ENCODE assay signal across 15 cellular contexts in genomic region chr1:24424207-24424606, GRCh38.
"Had no signal": no experiment of that assay in that cellular context is flagged by ENCODE, and none has a peak within 500 bp of the region (broad histone marks: within the 10 kb centered on the region; RNA-seq: fewer than 3 reads in every experiment).

No MANE protein-coding gene starts in this region.

- H3K27ac ChIP-seq: ascending aorta, esophagus squamous epithelium, stomach, thoracic aorta had no signal

- H3K9me3 Mint-ChIP-seq: activated naive CD8-positive, alpha-beta T cell treated with anti-CD3 and anti-CD28 coated beads, Interleukin-2, amount 10 ng/mL, durations not matched to agents 7 days and 5 days; immature natural killer cell; natural killer cell had no signal

- DNase-seq: activated CD8-positive, alpha-beta memory T cell treated with anti-CD3 and anti-CD28 coated beads for 24 hours; activated naive CD8-positive, alpha-beta T cell treated with anti-CD3 and anti-CD28 coated beads, Interleukin-2, amount 10 ng/mL, durations not matched to agents 7 days and 5 days; esophagus squamous epithelium; foreskin fibroblast; glutamatergic neuron; immature natural killer cell; left cardiac atrium; natural killer cell; right cardiac atrium; small intestine; stomach had no signal

- H3K27ac Mint-ChIP-seq: activated naive CD8-positive, alpha-beta T cell treated with anti-CD3 and anti-CD28 coated beads, Interleukin-2, amount 10 ng/mL, durations not matched to agents 7 days and 5 days; natural killer cell; progenitor cell of endocrine pancreas had no signal

- H3K27me3 ChIP-seq: ascending aorta, esophagus squamous epithelium, stomach had no signal

- H3K27me3 Mint-ChIP-seq: activated naive CD8-positive, alpha-beta T cell treated with anti-CD3 and anti-CD28 coated beads, Interleukin-2, amount 10 ng/mL, durations not matched to agents 7 days and 5 days; progenitor cell of endocrine pancreas had no signal

- FAIRE-seq: small intestine, urothelium cell line had no signal

- H3K9me3 ChIP-seq: ascending aorta, esophagus squamous epithelium, stomach, thoracic aorta had no signal

- H3K36me3 ChIP-seq: ascending aorta, thoracic aorta had no signal

- ATAC-seq: left cardiac atrium, natural killer cell, right cardiac atrium had no signal

- H3K4me1 ChIP-seq: ascending aorta had no signal

- H3K4me3 ChIP-seq: ascending aorta, esophagus squamous epithelium, stomach, thoracic aorta had no signal

- H3K4me3 Mint-ChIP-seq: activated naive CD8-positive, alpha-beta T cell treated with anti-CD3 and anti-CD28 coated beads, Interleukin-2, amount 10 ng/mL, durations not matched to agents 7 days and 5 days; immature natural killer cell; natural killer cell had no signal
